ENCODE assay signal across 28 cellular contexts in the genomic region with DNA sequence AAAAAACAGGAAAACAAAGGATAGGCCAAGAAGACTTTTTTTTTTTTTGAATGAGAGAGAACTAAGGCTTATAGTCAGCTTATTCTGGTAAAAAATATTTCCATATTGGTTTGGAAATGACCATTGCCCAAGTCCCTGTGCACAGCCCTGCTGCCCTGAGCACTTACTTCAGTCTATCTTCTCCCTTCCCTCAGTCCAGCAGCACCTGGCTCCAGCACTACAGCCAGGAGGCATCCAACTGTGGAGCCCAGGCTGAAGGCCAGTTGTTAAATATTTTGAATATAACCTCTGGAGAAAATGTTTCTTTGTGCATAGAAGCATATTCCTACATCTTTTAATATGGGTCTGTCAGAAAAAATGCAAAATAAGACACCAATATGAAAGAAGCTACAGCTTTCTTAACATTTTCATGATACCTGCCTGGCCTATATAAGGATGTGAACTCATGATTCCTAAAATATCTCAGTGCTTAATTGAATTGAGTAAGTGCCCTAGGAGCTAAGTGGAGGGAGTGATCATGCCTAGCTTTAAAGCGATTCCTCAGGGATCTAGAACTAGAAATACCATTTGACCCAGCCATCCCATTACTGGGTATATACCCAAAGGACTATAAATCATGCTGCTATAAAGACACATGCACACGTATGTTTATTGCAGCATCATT.
"Had no signal": no experiment of that assay in that cellular context is flagged by ENCODE, and none has a peak within 500 bp of the region (broad histone marks: within the 10 kb centered on the region; RNA-seq: fewer than 3 reads in every experiment).

No MANE protein-coding gene starts in this region.

- H3K9me3 Mint-ChIP-seq: stimulated activated effector memory CD8-positive, alpha-beta T cell treated with anti-CD3 and anti-CD28 coated beads, Interleukin-12 subunit alpha, Interleukin-12 subunit beta, amount 100 ng/mL, for 72 hours; stimulated activated naive B cell treated with anti-CD40 and anti-IgM and Interleukin-4, amounts not matched to agents 10 μg/mL and 1 μg/mL and 100 μg/mL, for 72 hours; stimulated activated naive CD8-positive, alpha-beta T cell treated with anti-CD3 and anti-CD28 coated beads, Interleukin-15, amount 100 ng/mL, for 72 hours; stimulated activated naive CD8-positive, alpha-beta T cell treated with anti-CD3 and anti-CD28 coated beads, Interleukin-15, Interleukin-2, amounts not matched to agents 100 ng/mL and 50 ng/mL, for 24 hours; type B pancreatic cell had no signal

- H3K27ac Mint-ChIP-seq: stimulated activated effector memory CD8-positive, alpha-beta T cell treated with anti-CD3 and anti-CD28 coated beads, Interleukin-12 subunit alpha, Interleukin-12 subunit beta, amount 100 ng/mL, for 72 hours; stimulated activated naive B cell treated with anti-CD40 and anti-IgM and Interleukin-4, amounts not matched to agents 10 μg/mL and 1 μg/mL and 100 μg/mL, for 72 hours; stimulated activated naive CD8-positive, alpha-beta T cell treated with anti-CD3 and anti-CD28 coated beads, Interleukin-15, amount 100 ng/mL, for 72 hours; stimulated activated naive CD8-positive, alpha-beta T cell treated with anti-CD3 and anti-CD28 coated beads, Interleukin-15, Interleukin-2, amounts not matched to agents 100 ng/mL and 50 ng/mL, for 24 hours; type B pancreatic cell had no signal

- ATAC-seq: stimulated activated effector memory CD8-positive, alpha-beta T cell treated with anti-CD3 and anti-CD28 coated beads, Interleukin-12 subunit alpha, Interleukin-12 subunit beta, amount 100 ng/mL, for 72 hours; stimulated activated naive B cell treated with anti-CD40 and anti-IgM and Interleukin-4, amounts not matched to agents 10 μg/mL and 1 μg/mL and 100 μg/mL, for 72 hours; stimulated activated naive CD8-positive, alpha-beta T cell treated with anti-CD3 and anti-CD28 coated beads, Interleukin-15, amount 100 ng/mL, for 72 hours; stimulated activated naive CD8-positive, alpha-beta T cell treated with anti-CD3 and anti-CD28 coated beads, Interleukin-15, Interleukin-2, amounts not matched to agents 100 U/mL and 50 U/mL, for 24 hours; upper lobe of right lung had no signal

- H3K27me3 ChIP-seq: stomach, suprapubic skin, testis, tibial artery, tibial nerve, transverse colon, upper lobe of left lung, upper lobe of right lung, uterus, vagina had no signal

- H3K4me1 Mint-ChIP-seq: stimulated activated effector memory CD8-positive, alpha-beta T cell treated with anti-CD3 and anti-CD28 coated beads, Interleukin-12 subunit alpha, Interleukin-12 subunit beta, amount 100 ng/mL, for 72 hours; stimulated activated naive B cell treated with anti-CD40 and anti-IgM and Interleukin-4, amounts not matched to agents 10 μg/mL and 1 μg/mL and 100 μg/mL, for 72 hours; stimulated activated naive CD8-positive, alpha-beta T cell treated with anti-CD3 and anti-CD28 coated beads, Interleukin-15, amount 100 ng/mL, for 72 hours had no signal

- H3K27me3 Mint-ChIP-seq: stimulated activated naive B cell treated with anti-CD40 and anti-IgM and Interleukin-4, amounts not matched to agents 10 μg/mL and 1 μg/mL and 100 μg/mL, for 72 hours; stimulated activated naive CD8-positive, alpha-beta T cell treated with anti-CD3 and anti-CD28 coated beads, Interleukin-15, amount 100 ng/mL, for 72 hours; stimulated activated naive CD8-positive, alpha-beta T cell treated with anti-CD3 and anti-CD28 coated beads, Interleukin-15, Interleukin-2, amounts not matched to agents 100 ng/mL and 50 ng/mL, for 24 hours; type B pancreatic cell had no signal

- H3K36me3 ChIP-seq: stomach, suprapubic skin, thoracic aorta, transverse colon, upper lobe of left lung, upper lobe of right lung, uterus, vagina had no signal

- H3K9me3 ChIP-seq: stomach, suprapubic skin, testis, thoracic aorta, tibial artery, tibial nerve, transverse colon, upper lobe of left lung, upper lobe of right lung, uterus, vagina had no signal

- H3K27ac ChIP-seq: stomach, suprapubic skin, testis, thoracic aorta, tibial artery, tibial nerve, transverse colon, upper lobe of left lung, upper lobe of right lung, uterus, vagina had no signal

- H3K36me3 Mint-ChIP-seq: stimulated activated effector memory CD8-positive, alpha-beta T cell treated with anti-CD3 and anti-CD28 coated beads, Interleukin-12 subunit alpha, Interleukin-12 subunit beta, amount 100 ng/mL, for 72 hours; stimulated activated naive B cell treated with anti-CD40 and anti-IgM and Interleukin-4, amounts not matched to agents 10 μg/mL and 1 μg/mL and 100 μg/mL, for 72 hours; type B pancreatic cell had no signal

- H3K4me1 ChIP-seq: stomach, suprapubic skin, testis, tibial artery, tibial nerve, transverse colon, upper lobe of left lung, upper lobe of right lung, uterus, vagina had no signal

- H3K4me3 Mint-ChIP-seq: stimulated activated effector memory CD8-positive, alpha-beta T cell treated with anti-CD3 and anti-CD28 coated beads, Interleukin-12 subunit alpha, Interleukin-12 subunit beta, amount 100 ng/mL, for 72 hours; stimulated activated naive B cell treated with anti-CD40 and anti-IgM and Interleukin-4, amounts not matched to agents 10 μg/mL and 1 μg/mL and 100 μg/mL, for 72 hours; stimulated activated naive CD8-positive, alpha-beta T cell treated with anti-CD3 and anti-CD28 coated beads, Interleukin-15, amount 100 ng/mL, for 72 hours; stimulated activated naive CD8-positive, alpha-beta T cell treated with anti-CD3 and anti-CD28 coated beads, Interleukin-15, Interleukin-2, amounts not matched to agents 100 ng/mL and 50 ng/mL, for 24 hours; type B pancreatic cell had no signal

- FAIRE-seq: urothelium cell line had no signal

- DNase-seq: stimulated activated CD4-positive, alpha-beta T cell treated with anti-CD3 and anti-CD28 coated beads, Interleukin-2, amount 100 ng/mL, for 24 hours; stimulated activated CD4-positive, alpha-beta T cell treated with anti-CD3 and anti-CD28 coated beads, Interleukin-2, amount 100 ng/mL, for 48 hours; stimulated activated CD4-positive, alpha-beta T cell treated with anti-CD3 and anti-CD28 coated beads, Interleukin-4, amount 100 ng/mL, for 1 hour; stimulated activated CD4-positive, alpha-beta T cell treated with anti-CD3 and anti-CD28 coated beads, Interleukin-4, amount 100 ng/mL, for 24 hours; stimulated activated CD4-positive, alpha-beta T cell treated with anti-CD3 and anti-CD28 coated beads, Interleukin-4, amount 100 ng/mL, for 4 hours; stimulated activated CD8-positive, alpha-beta memory T cell treated with anti-CD3 and anti-CD28 coated beads, Interleukin-4, amount 100 ng/mL, for 48 hours; stimulated activated naive B cell treated with anti-CD40 and anti-IgM and Interleukin-4, amounts not matched to agents 10 μg/mL and 1 μg/mL and 100 μg/mL, for 72 hours; stimulated activated naive CD4-positive, alpha-beta T cell; stimulated activated naive CD4-positive, alpha-beta T cell treated with Interleukin-2 at 50 U/mL for 16 hours; stimulated activated naive CD8-positive, alpha-beta T cell treated with anti-CD3 and anti-CD28 coated beads, Interleukin-15, amount 100 ng/mL, for 72 hours; stimulated activated naive CD8-positive, alpha-beta T cell treated with anti-CD3 and anti-CD28 coated beads, Interleukin-15, Interleukin-2, amounts not matched to agents 100 U/mL and 50 U/mL, for 24 hours; stomach; substantia nigra; testis; tibial artery; transverse colon; trophoblast cell; upper lobe of left lung; upper lobe of right lung; uterus had no signal

- H3K4me3 ChIP-seq: stomach, suprapubic skin, testis, thoracic aorta, tibial artery, tibial nerve, transverse colon, upper lobe of left lung, upper lobe of right lung, uterus, vagina had no signal
